In genomic region chr12:54331461-54331860, GRCh38 we compare ENCODE assay signal across 21 cellular contexts. TPM values are rescaled to one million over a fixed set of nuclear protein-coding genes. Genes with fewer than 3 reads are reported as not detected.
A peak's percentile ranks its signal among the peaks of the same experiment; 100 is the strongest.
DNase-seq lines count a peak whose midpoint lies in the region; ATAC-seq and TF ChIP-seq lines count a peak whose summit lies in the region.
"Had no signal": no experiment of that assay in that cellular context is flagged by ENCODE, and none has a peak within 500 bp of the region (broad histone marks: within the 10 kb centered on the region; RNA-seq: fewer than 3 reads in every experiment).

No MANE protein-coding gene starts in this region.

- H4K12ac ChIP-seq in trophoblast cell (ENCODE audit: low read depth, low read length) = no peak overlapping the region

- no peaks in the 10 kb centered on the region for H3K9me3 Mint-ChIP-seq in activated T-cell treated with anti-CD3 and anti-CD28 coated beads, Interleukin-2, amount 50 U/mL, for 72 hours
- H3K9me3 Mint-ChIP-seq in endodermal cell = no peaks in the 10 kb centered on the region

- no peak overlapping the region for H3K4ac ChIP-seq in trophoblast cell (ENCODE audit: low read depth, low read length)

- H3K27ac Mint-ChIP-seq in activated T-cell treated with anti-CD3 and anti-CD28 coated beads, Interleukin-2, amount 50 U/mL, for 72 hours = peak overlapping the region; percentile 50
- peak overlapping the region; percentile 61 for H3K27ac Mint-ChIP-seq in endodermal cell

- TF ChIP-seq CTCF in endodermal cell (conservative IDR thresholded peaks at IDR 0.05) = no peak

- H2BK12ac ChIP-seq in trophoblast cell (ENCODE audit: low read length) = peak overlapping the region; percentile 49

- peaks cover 52% of the 10 kb centered on the region for H3K4me1 Mint-ChIP-seq in activated T-cell treated with anti-CD3 and anti-CD28 coated beads, Interleukin-2, amount 50 U/mL, for 72 hours (ENCODE audit: low read depth)
- H3K4me1 Mint-ChIP-seq in endodermal cell = peaks cover 15% of the 10 kb centered on the region

- peaks cover 13% of the 10 kb centered on the region for H3K36me3 ChIP-seq in endodermal cell (ENCODE audit: control insufficient read depth, insufficient read depth, low read length)
- H3K36me3 ChIP-seq in trophoblast cell (ENCODE audit: control insufficient read depth in 1 of 2, insufficient read depth in 2 of 2, low read length in 2 of 2) = no peaks in the 10 kb centered on the region

- no peak overlapping the region for H2BK120ac ChIP-seq in trophoblast cell (ENCODE audit: insufficient read depth, low read length, poor library complexity)

- 96 to 100% methylated on average over 2 to 5 of the region's 5 CpGs for WGBS in endodermal cell (ENCODE audit: insufficient coverage in 1 of 2, insufficient read length in 1 of 2), 2 experiments
- no CpG with 5 or more reads among the region's 5 CpGs for WGBS in trophoblast cell (ENCODE audit: extremely low coverage, insufficient coverage, insufficient read length)

- H3K36me3 Mint-ChIP-seq in activated T-cell treated with anti-CD3 and anti-CD28 coated beads, Interleukin-2, amount 50 U/mL, for 72 hours (ENCODE audit: insufficient read depth in 2 of 2) = peaks cover 0 to 2% of the 10 kb centered on the region in 2 donors
- H3K36me3 Mint-ChIP-seq in endodermal cell (ENCODE audit: low read depth) = peaks cover 15% of the 10 kb centered on the region

- H3K4me2 ChIP-seq in trophoblast cell (ENCODE audit: low read length) = no peak overlapping the region

- DNase-seq in activated T-cell treated with anti-CD3 and anti-CD28 coated beads, Interleukin-2, amount 50 U/mL, for 72 hours = no peak
- DNase-seq in activated T-cell treated with anti-CD3 and anti-CD28 coated beads for 4 hours = no peak
- peak; percentile 73 for DNase-seq in SK-MEL-5 (ENCODE audit: low read depth, low spot score)
- no peak for DNase-seq in endodermal cell
- no peak for DNase-seq in trophoblast cell
- DNase-seq in kidney tubule cell (ENCODE audit: low spot score) = no peak
- DNase-seq in NCI-H1694 treated with DMSO at 0.1 percent for 48 hours (lab: John Stamatoyannopoulos, UW) = no peak
- DNase-seq: ACHN; amygdala; central memory CD4-positive, alpha-beta T cell; esophagus squamous epithelium; GF-D8; left colon; mesendoderm; NCI-H524; RPMI8226; testis had no signal

- H3K27me3 ChIP-seq in endodermal cell (ENCODE audit: control insufficient read depth, insufficient read depth, low read length, poor library complexity, severe bottlenecking) = no peaks in the 10 kb centered on the region
- H3K27me3 ChIP-seq in trophoblast cell (ENCODE audit: insufficient read depth, low read length) = no peaks in the 10 kb centered on the region
- H3K27me3 ChIP-seq: esophagus squamous epithelium, testis had no signal

- no peak overlapping the region for H3K4me3 ChIP-seq in endodermal cell (ENCODE audit: low read length)
- H3K4me3 ChIP-seq in trophoblast cell (ENCODE audit: low read depth, low read length) = no peak overlapping the region
- H3K4me3 ChIP-seq: esophagus squamous epithelium, testis had no signal

- H3K9ac ChIP-seq in endodermal cell (ENCODE audit: extremely low read depth, low read length, poor library complexity, severe bottlenecking) (no peak overlapping the region), trophoblast cell (ENCODE audit: low read length) (no peak overlapping the region)

- H3K27me3 Mint-ChIP-seq in activated T-cell treated with anti-CD3 and anti-CD28 coated beads, Interleukin-2, amount 50 U/mL, for 72 hours (ENCODE audit: low read depth) = no peaks in the 10 kb centered on the region
- H3K27me3 Mint-ChIP-seq in endodermal cell (ENCODE audit: insufficient read depth) = no peaks in the 10 kb centered on the region
- H3K27me3 Mint-ChIP-seq: progenitor cell of endocrine pancreas had no signal

- no peak overlapping the region for H3K4me3 Mint-ChIP-seq in activated T-cell treated with anti-CD3 and anti-CD28 coated beads, Interleukin-2, amount 50 U/mL, for 72 hours
- no peak overlapping the region for H3K4me3 Mint-ChIP-seq in endodermal cell

- in situ Hi-C loops in SK-MEL-5 (cut with HindIII; ENCODE audit: low pct_unique_long_range_greater_than_20kb, low sequenced_read_pairs) = no loop called here

- peak overlapping the region; percentile 35 for H3K18ac ChIP-seq in trophoblast cell (ENCODE audit: low read length)

- H3K23ac ChIP-seq in trophoblast cell (ENCODE audit: low read length) = no peak overlapping the region

- no peak overlapping the region for H2AFZ ChIP-seq in trophoblast cell (ENCODE audit: insufficient read depth, low read length, poor library complexity)

- no peaks in the 10 kb centered on the region for H3K79me2 ChIP-seq in trophoblast cell (ENCODE audit: control insufficient read depth, insufficient read depth, low read length, poor library complexity)

- H3K14ac ChIP-seq in trophoblast cell (ENCODE audit: low read length) = no peak overlapping the region

- H3K9me3 ChIP-seq in endodermal cell (ENCODE audit: control insufficient read depth, low read length) (no peaks in the 10 kb centered on the region), trophoblast cell (ENCODE audit: insufficient read depth, low read depth, low read length) (no peaks in the 10 kb centered on the region)
- H3K9me3 ChIP-seq: esophagus squamous epithelium, testis had no signal

- H3K4me1 ChIP-seq in endodermal cell (ENCODE audit: control insufficient read depth, insufficient read depth, low read length) = peaks cover 5% of the 10 kb centered on the region
- H3K4me1 ChIP-seq in trophoblast cell (ENCODE audit: control insufficient read depth in 1 of 2, insufficient read depth in 2 of 2, low read length in 2 of 2) = peaks cover 6 to 13% of the 10 kb centered on the region in 2 experiments

- peak overlapping the region; percentile 5 for H4K91ac ChIP-seq in trophoblast cell (ENCODE audit: low read depth, low read length)

- H2BK5ac ChIP-seq in trophoblast cell (ENCODE audit: low read depth, low read length, poor library complexity) = peak overlapping the region; percentile 40

- H3K27ac ChIP-seq in endodermal cell (ENCODE audit: low read depth, low read length) = no peak overlapping the region
- H3K27ac ChIP-seq in trophoblast cell (ENCODE audit: low read depth, low read length) = peak overlapping the region; percentile 1
- H3K27ac ChIP-seq: C4-2B, testis had no signal

- peaks cover 3% of the 10 kb centered on the region for H3K79me1 ChIP-seq in trophoblast cell (ENCODE audit: low read length)

- H4K8ac ChIP-seq in trophoblast cell (ENCODE audit: low read depth, low read length) = no peak overlapping the region

- ATAC-seq in activated T-cell treated with anti-CD3 and anti-CD28 coated beads, Interleukin-2, amount 50 U/mL, for 72 hours (replicated peaks in 1 of 2) = no peak
- no peak for ATAC-seq in SK-N-SH treated with all-trans-retinoic acid at 6 μM for 48 hours

- no peak overlapping the region for H2AK5ac ChIP-seq in trophoblast cell (ENCODE audit: low read length)

TF ChIP-seq in SK-N-SH treated with all-trans-retinoic acid at 6 μM for 48 hours, 23 proteins besides CTCF, POLR2A, EP300 and RAD21 (continues in another document):
- TF ChIP-seq TCF4 (CRISPR knock-in tag; IDR thresholded peaks at IDR 0.05; ENCODE audit: borderline replicate concordance) = no peak
- TF ChIP-seq ZC3H10 (CRISPR knock-in tag; IDR thresholded peaks at IDR 0.05) = no peak
- TF ChIP-seq TOX (CRISPR knock-in tag; IDR thresholded peaks at IDR 0.05; ENCODE audit: borderline replicate concordance) = no peak
- no peak for TF ChIP-seq SNAI2 (CRISPR knock-in tag; IDR thresholded peaks at IDR 0.05)
- no peak for TF ChIP-seq GLIS3 (CRISPR knock-in tag; IDR thresholded peaks at IDR 0.05)

RNA-seq across cellular contexts. Expression of gene COPZ1, which starts 6.5 kb away (rescaled TPM):
- 100 to 1,000 TPM; 124 to 135 TPM for total RNA-seq in activated T-cell treated with anti-CD3 and anti-CD28 coated beads, Interleukin-2, amount 50 U/mL, for 72 hours
- 273 and 325 TPM in 2 replicates for total RNA-seq in SK-MEL-5 (2014; rRNA removed; shearing (Covaris generic))
- polyA plus RNA-seq in SK-MEL-5 (2015; cell fraction: cytosol; rRNA removed) = 216 and 226 TPM in 2 replicates
- polyA plus RNA-seq in SK-MEL-5 (2015; cell fraction: nucleus; rRNA removed) = 95.6 and 116 TPM in 2 replicates
- total RNA-seq in endodermal cell = 100 to 1,000 TPM; 153 to 183 TPM
- 138 TPM for polyA plus RNA-seq in endodermal cell (2013, experiment 1 of 2)
- polyA plus RNA-seq in endodermal cell (2013, experiment 2 of 2) = 134 TPM
- 133 and 138 TPM in 2 replicates for polyA plus RNA-seq in trophoblast cell (2013)

RNA-seq across cellular contexts. Expression of gene NFE2, which starts 30.6 kb away (rescaled TPM):
- total RNA-seq in activated T-cell treated with anti-CD3 and anti-CD28 coated beads, Interleukin-2, amount 50 U/mL, for 72 hours = under 1 TPM in 1 of 2 donors, not detected in 1; 0.19 TPM
- 0.32 TPM in 1 of 2 replicates, not detected in the other for total RNA-seq in SK-MEL-5 (2014; rRNA removed; shearing (Covaris generic))
- polyA plus RNA-seq in SK-MEL-5 (2015; cell fraction: cytosol; rRNA removed) = 0.23 and 0.44 TPM in 2 replicates
- 0.33 TPM in 2 replicates for polyA plus RNA-seq in SK-MEL-5 (2015; cell fraction: nucleus; rRNA removed)
- total RNA-seq in endodermal cell = 1 to 10 TPM; 2.7 TPM
- polyA plus RNA-seq in endodermal cell (2013, experiment 1 of 2) = 1.8 TPM
- 1.6 TPM for polyA plus RNA-seq in endodermal cell (2013, experiment 2 of 2)
- 0.92 and 0.97 TPM in 2 replicates for polyA plus RNA-seq in trophoblast cell (2013)
- polyA plus RNA-seq: neural cell had no signal

RNA-seq across cellular contexts. Expression of gene GPR84, which starts 32.8 kb away (rescaled TPM):
- 10 to 100 TPM in 1 of 2 donors, 1 to 10 TPM in 1; 3.8 to 16.0 TPM for total RNA-seq in activated T-cell treated with anti-CD3 and anti-CD28 coated beads, Interleukin-2, amount 50 U/mL, for 72 hours
- total RNA-seq in SK-MEL-5 (2014; rRNA removed; shearing (Covaris generic)) = 0.11 TPM in 1 of 2 replicates, not detected in the other
- polyA plus RNA-seq in SK-MEL-5 (2015; cell fraction: cytosol; rRNA removed) = 0.25 and 0.76 TPM in 2 replicates
- polyA plus RNA-seq in SK-MEL-5 (2015; cell fraction: nucleus; rRNA removed) = 0.52 and 0.73 TPM in 2 replicates
- not detected for total RNA-seq in endodermal cell
- polyA plus RNA-seq in endodermal cell (2013, experiment 1 of 2) = 0.11 TPM
- not detected for polyA plus RNA-seq in endodermal cell (2013, experiment 2 of 2)
- polyA plus RNA-seq in trophoblast cell (2013) = 0.04 and 0.06 TPM in 2 replicates
- total RNA-seq: progenitor cell of endocrine pancreas had no signal
- polyA plus RNA-seq: neural cell had no signal

RNA-seq across cellular contexts. Expression of gene HNRNPA1, which starts 50.9 kb away (rescaled TPM):
- total RNA-seq in activated T-cell treated with anti-CD3 and anti-CD28 coated beads, Interleukin-2, amount 50 U/mL, for 72 hours = 1,000 to 10,000 TPM; 1,863 to 1,950 TPM
- 223 and 288 TPM in 2 replicates for total RNA-seq in SK-MEL-5 (2014; rRNA removed; shearing (Covaris generic))
- polyA plus RNA-seq in SK-MEL-5 (2015; cell fraction: cytosol; rRNA removed) = 684 and 714 TPM in 2 replicates
- polyA plus RNA-seq in SK-MEL-5 (2015; cell fraction: nucleus; rRNA removed) = 1,795 and 1,835 TPM in 2 replicates
- total RNA-seq in endodermal cell = 1,000 to 10,000 TPM; 2,414 to 2,488 TPM
- 3,140 TPM for polyA plus RNA-seq in endodermal cell (2013, experiment 1 of 2)
- polyA plus RNA-seq in endodermal cell (2013, experiment 2 of 2) = 2,763 TPM
- polyA plus RNA-seq in trophoblast cell (2013) = 1,483 and 1,624 TPM in 2 replicates

RNA-seq across cellular contexts. Expression of gene CBX5, which starts 51.5 kb away (rescaled TPM):
- total RNA-seq in activated T-cell treated with anti-CD3 and anti-CD28 coated beads, Interleukin-2, amount 50 U/mL, for 72 hours = 100 to 1,000 TPM in 1 of 2 donors, 10 to 100 TPM in 1; 89.4 to 108 TPM
- 47.2 and 49.1 TPM in 2 replicates for total RNA-seq in SK-MEL-5 (2014; rRNA removed; shearing (Covaris generic))
- polyA plus RNA-seq in SK-MEL-5 (2015; cell fraction: cytosol; rRNA removed) = 24.3 and 26.5 TPM in 2 replicates
- 15.9 and 21.6 TPM in 2 replicates for polyA plus RNA-seq in SK-MEL-5 (2015; cell fraction: nucleus; rRNA removed)
- total RNA-seq in endodermal cell = 100 to 1,000 TPM; 230 to 341 TPM
- polyA plus RNA-seq in endodermal cell (2013, experiment 1 of 2) = 106 TPM
- polyA plus RNA-seq in endodermal cell (2013, experiment 2 of 2) = 117 TPM
- 58.3 and 62.0 TPM in 2 replicates for polyA plus RNA-seq in trophoblast cell (2013)
